Comparison of ENCODE assay signal across 8 cellular contexts in the genomic region with DNA sequence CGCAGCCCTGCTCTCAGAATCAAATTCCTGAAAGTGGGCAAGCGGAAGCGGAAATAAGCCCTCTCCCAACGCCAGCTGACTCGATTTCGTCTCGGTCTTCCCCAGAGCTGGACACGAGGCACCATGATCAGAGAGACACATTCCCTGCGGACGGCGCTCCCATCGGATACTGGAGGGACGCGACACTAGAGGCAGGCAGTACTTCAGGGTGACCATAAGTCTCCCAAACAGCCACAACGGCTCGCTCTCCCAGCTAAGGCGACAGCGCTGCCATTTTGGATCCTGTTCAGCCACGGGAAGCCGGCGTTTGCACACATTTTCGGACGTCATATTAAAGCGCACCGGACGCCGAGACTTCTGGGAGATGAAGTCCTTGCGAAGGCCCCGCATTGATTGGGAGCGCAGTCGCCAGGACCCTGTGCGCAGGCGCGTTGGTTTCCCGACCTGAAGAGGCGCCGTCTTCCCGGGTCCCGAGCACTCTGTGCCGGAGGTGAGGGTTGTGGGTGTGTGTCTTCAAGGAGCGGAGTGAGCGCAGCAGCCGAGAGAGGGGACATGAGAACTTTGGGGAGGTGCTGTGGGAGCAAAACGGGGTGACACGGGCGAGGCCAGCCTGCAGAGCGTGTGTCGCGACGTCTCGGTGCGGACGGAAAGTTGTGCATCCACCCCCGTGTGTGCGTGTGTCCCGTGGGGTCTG. TPM values are rescaled to one million over a fixed set of nuclear protein-coding genes. Genes with fewer than 3 reads are reported as not detected.
DNase-seq lines count a peak whose midpoint lies in the region; TF ChIP-seq lines count a peak whose summit lies in the region.

A gene (plus strand): TSS at position 439 of the 694 bp plus-strand sequence. CDS start 10,418 bp downstream, outside the sequence.

- H2AFZ ChIP-seq in MM.1S (ENCODE audit: low read length), result peak within 1 kb of the TSS; percentile 97

- no peaks in the 10 kb centered on the region for H3K4me1 ChIP-seq in MM.1S (ENCODE audit: low read length)

- no peaks in the 10 kb centered on the region for H3K27me3 Mint-ChIP-seq in nephron progenitor cell (ENCODE audit: low read depth, poor library complexity)
- H3K27me3 Mint-ChIP-seq in stimulated activated naive CD8-positive, alpha-beta T cell treated with anti-CD3 and anti-CD28 coated beads, Interleukin-15, Interleukin-2, amounts not matched to agents 100 ng/mL and 50 ng/mL, for 24 hours, result no peaks in the 10 kb centered on the region

- no peak for TF ChIP-seq CTCF in MM.1S (IDR thresholded peaks at IDR 0.05; ENCODE audit: low read length)
- TF ChIP-seq CTCF in fibroblast of villous mesenchyme (IDR thresholded peaks at IDR 0.05; ENCODE audit: insufficient read depth, low read depth, low read length), result no peak
- TF ChIP-seq CTCF in nephron progenitor cell (IDR thresholded peaks at IDR 0.05), result no peak

- H3K36me3 Mint-ChIP-seq in nephron progenitor cell (ENCODE audit: low read depth), result peaks cover 21% of the 10 kb centered on the region
- peaks cover 28% of the 10 kb centered on the region for H3K36me3 Mint-ChIP-seq in stimulated activated naive CD8-positive, alpha-beta T cell treated with anti-CD3 and anti-CD28 coated beads, Interleukin-15, Interleukin-2, amounts not matched to agents 100 ng/mL and 50 ng/mL, for 24 hours (ENCODE audit: low read depth)

- H3K4me3 ChIP-seq in MM.1S (ENCODE audit: low read length) (peak within 1 kb of the TSS; percentile 98), fibroblast of villous mesenchyme (ENCODE audit: low read depth, low read length) (peak within 1 kb of the TSS; percentile 98)

- H3K27ac Mint-ChIP-seq in nephron progenitor cell, result peak within 1 kb of the TSS; percentile 98
- peak within 1 kb of the TSS; percentile 91 for H3K27ac Mint-ChIP-seq in stimulated activated naive CD8-positive, alpha-beta T cell treated with anti-CD3 and anti-CD28 coated beads, Interleukin-15, Interleukin-2, amounts not matched to agents 100 ng/mL and 50 ng/mL, for 24 hours

- peaks cover 16% of the 10 kb centered on the region for H3K9me3 Mint-ChIP-seq in nephron progenitor cell
- H3K9me3 Mint-ChIP-seq in stimulated activated naive CD8-positive, alpha-beta T cell treated with anti-CD3 and anti-CD28 coated beads, Interleukin-15, Interleukin-2, amounts not matched to agents 100 ng/mL and 50 ng/mL, for 24 hours, result peaks cover 4% of the 10 kb centered on the region

- no peaks in the 10 kb centered on the region for H3K27me3 ChIP-seq in MM.1S (replicated peaks; ENCODE audit: insufficient read depth, low read length)

- H3K4me1 Mint-ChIP-seq in nephron progenitor cell, result peaks cover 35% of the 10 kb centered on the region
- peaks cover 31% of the 10 kb centered on the region for H3K4me1 Mint-ChIP-seq in stimulated activated naive CD8-positive, alpha-beta T cell treated with anti-CD3 and anti-CD28 coated beads, Interleukin-15, Interleukin-2, amounts not matched to agents 100 ng/mL and 50 ng/mL, for 24 hours (ENCODE audit: low read depth)

- 0 out of 2 replicates have a peak, but pooled peaks cover 4% of the 10 kb centered on the region for H3K79me2 ChIP-seq in MM.1S (ENCODE audit: low read length)

- no peaks in the 10 kb centered on the region for H3K36me3 ChIP-seq in MM.1S (replicated peaks; ENCODE audit: insufficient read depth, low read length)

- DNase-seq in GDM1 (lab: John Stamatoyannopoulos, UW) (peak; percentile 89), HCEC 1CT (peak; percentile 96), MM.1S (peak; percentile 97), SHP77 treated with DMSO at 0.1 percent for 48 hours (lab: John Stamatoyannopoulos, UW) (peak; percentile 91), activated gamma-delta T cell treated with Interleukin-2 at 50 U/mL for 16 hours (peak; percentile 96), fibroblast of villous mesenchyme (ENCODE audit: low read depth) (peak; percentile 98), nephron progenitor cell (peak; percentile 97)

- no peaks in the 10 kb centered on the region for H3K9me3 ChIP-seq in MM.1S (replicated peaks; ENCODE audit: insufficient read depth, low read length)

- H3K9me2 ChIP-seq in MM.1S (replicated peaks; ENCODE audit: insufficient read depth, low read length), result no peaks in the 10 kb centered on the region

- H3K9ac ChIP-seq in MM.1S (ENCODE audit: low read length), result peak within 1 kb of the TSS; percentile 87

- no peaks in the 10 kb centered on the region for H3F3A ChIP-seq in MM.1S (ENCODE audit: insufficient read depth, low read length)

- H3K4me3 Mint-ChIP-seq in nephron progenitor cell, result peak within 1 kb of the TSS; percentile 98
- peak within 1 kb of the TSS; percentile 99 for H3K4me3 Mint-ChIP-seq in stimulated activated naive CD8-positive, alpha-beta T cell treated with anti-CD3 and anti-CD28 coated beads, Interleukin-15, Interleukin-2, amounts not matched to agents 100 ng/mL and 50 ng/mL, for 24 hours

- peak within 1 kb of the TSS; percentile 88 for H3K4me2 ChIP-seq in MM.1S (ENCODE audit: low read depth, low read length)

- peak within 1 kb of the TSS; percentile 67; the same call in 1 of the 2 replicates for H3K27ac ChIP-seq in MM.1S (ENCODE audit: low read length)

- H4K20me1 ChIP-seq in MM.1S (ENCODE audit: insufficient read depth, low read length), result no peaks in the 10 kb centered on the region

RNA-seq across cellular contexts. Expression of the gene that starts here (rescaled TPM):
- 6.1 and 7.8 TPM in 2 replicates for total RNA-seq in fibroblast of villous mesenchyme

Comparison
In these comparisons a context has a peak if more than half of its experiments do, and no peak if none do; other contexts are left out.
1. Peak in every context shown above with its lines: DNase-seq, H3K4me3 ChIP-seq and H3K27ac ChIP-seq.